ENCODE assay signal across 35 cellular contexts in the genomic region with DNA sequence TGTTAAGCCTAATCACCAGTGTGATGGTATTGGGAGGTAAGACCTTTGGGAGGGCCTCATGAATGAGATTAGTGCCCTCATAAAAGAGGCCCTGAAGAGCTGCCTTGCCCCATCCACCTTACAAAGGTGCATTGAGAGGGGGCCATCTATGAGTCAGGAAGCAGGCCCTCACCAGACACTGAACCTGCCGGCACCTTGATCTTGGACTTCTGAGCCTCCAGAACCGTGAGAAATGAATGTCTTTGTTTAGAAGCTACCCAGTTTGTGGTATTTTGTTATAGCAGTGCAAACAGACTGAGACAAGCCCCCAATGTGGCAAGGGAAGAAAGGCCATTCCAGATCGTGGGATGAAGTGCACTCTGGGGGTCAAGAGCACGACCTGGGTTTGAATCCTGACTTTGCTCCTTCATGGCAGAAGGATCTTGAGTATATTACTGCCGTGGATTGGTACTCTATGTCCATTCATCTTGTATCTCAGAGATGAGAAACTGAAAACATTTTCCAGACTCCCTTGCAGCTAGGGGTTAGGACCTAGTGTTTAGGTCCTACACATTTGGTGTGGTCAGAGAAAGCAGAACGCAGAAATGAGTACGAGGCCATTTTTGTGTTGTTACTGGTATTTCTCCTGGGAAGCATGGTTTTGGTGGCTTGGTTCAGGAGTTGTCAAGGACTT.
"Had no signal": no experiment of that assay in that cellular context is flagged by ENCODE, and none has a peak within 500 bp of the region (broad histone marks: within the 10 kb centered on the region; RNA-seq: fewer than 3 reads in every experiment).

No MANE protein-coding gene starts in this region.

- H3K36me3 ChIP-seq: MG63 had no signal

- H3K9me3 ChIP-seq: MG63 had no signal

- H3K27me3 ChIP-seq: MG63 had no signal

- H3K4me3 ChIP-seq: MG63 had no signal

- DNase-seq: Kasumi-1, MG63, MM.1S, MV-4-11, NCI-H1048, NCI-H1092, NCI-H1092 treated with DMSO at 0.1 percent for 48 hours, NCI-H1105, NCI-H1105 treated with DMSO at 0.1 percent for 48 hours, NCI-H1417, NCI-H1417 treated with DMSO at 0.1 percent for 48 hours, NCI-H1436, NCI-H1436 treated with DMSO at 0.1 percent for 48 hours, NCI-H146, NCI-H1694, NCI-H1694 treated with DMSO at 0.1 percent for 48 hours, NCI-H187, NCI-H187 treated with DMSO at 0.1 percent for 48 hours, NCI-H1930, NCI-H2029, NCI-H2029 treated with DMSO at 0.1 percent for 48 hours, NCI-H2081 treated with DMSO at 0.1 percent for 48 hours, NCI-H2107, NCI-H2171, NCI-H2171 treated with DMSO at 0.1 percent for 48 hours, NCI-H2227 treated with DMSO at 0.1 percent for 48 hours, NCI-H226, NCI-H345, NCI-H446, NCI-H446 treated with DMSO at 0.1 percent for 48 hours, NCI-H510A, NCI-H510A treated with DMSO at 0.1 percent for 48 hours, NCI-H524, NCI-H524 treated with DMSO at 0.1 percent for 48 hours, NCI-H526 had no signal
